11 cellular contexts compared by ENCODE assay signal in genomic region chr12:57603323-57603722, GRCh38. TPM values are rescaled to one million over a fixed set of nuclear protein-coding genes. Genes with fewer than 3 reads are reported as not detected.
DNase-seq lines count a peak whose midpoint lies in the region; ATAC-seq and TF ChIP-seq lines count a peak whose summit lies in the region.
"Had no signal": no experiment of that assay in that cellular context is flagged by ENCODE, and none has a peak within 500 bp of the region (broad histone marks: within the 10 kb centered on the region; RNA-seq: fewer than 3 reads in every experiment).

No MANE protein-coding gene starts in this region.

- DNase-seq in activated naive CD4-positive, alpha-beta T cell (lab: John Stamatoyannopoulos, UW), result no peak
- DNase-seq in activated naive CD8-positive, alpha-beta T cell treated with anti-CD3 and anti-CD28 coated beads, Interleukin-2, amount 50 U/mL, for 24 hours, result no peak
- DNase-seq in transverse colon (no peak), COLO829 (ENCODE audit: low spot score) (no peak), medulla oblongata (ENCODE audit: extremely low spot score) (no peak)
- DNase-seq: NCI-H510A; stimulated activated CD4-positive, alpha-beta T cell treated with anti-CD3 and anti-CD28 coated beads, Interleukin-1b, Interleukin-23, amount 100 ng/mL, for 48 hours had no signal

- H3K27ac Mint-ChIP-seq in activated naive CD4-positive, alpha-beta T cell treated with anti-CD3 and anti-CD28 coated beads, Interleukin-2, amount 50 U/mL, for 24 hours, result peak overlapping the region; percentile 88
- H3K27ac Mint-ChIP-seq in activated naive CD8-positive, alpha-beta T cell treated with anti-CD3 and anti-CD28 coated beads, Interleukin-2, amount 50 U/mL, for 24 hours, result peak overlapping the region; percentile 64

- WGBS in transverse colon (ENCODE audit: low coverage in 1 of 2), 2 donors, result 61 to 80% methylated on average over 2 of the region's 2 CpGs

- TF ChIP-seq CTCF in transverse colon (IDR thresholded peaks at IDR 0.05), result no peak

- no peak for TF ChIP-seq EP300 in transverse colon (IDR thresholded peaks at IDR 0.05; ENCODE audit: low read depth)

- H3K4me1 ChIP-seq in muscle layer of duodenum (ENCODE audit: control insufficient read depth in 1 of 2, insufficient read depth in 2 of 2, low read length in 2 of 2) (peaks cover 9 to 28% of the 10 kb centered on the region in 2 donors), transverse colon (peaks cover 0 to 24% (median 12%) of the 10 kb centered on the region in 4 donors)

- H3K27me3 ChIP-seq in muscle layer of duodenum (ENCODE audit: low read depth, low read length) (no peaks in the 10 kb centered on the region), transverse colon (peaks cover 19% of the 10 kb centered on the region)

- no peaks in the 10 kb centered on the region for H3K9me3 Mint-ChIP-seq in activated naive CD4-positive, alpha-beta T cell treated with anti-CD3 and anti-CD28 coated beads, Interleukin-2, amount 50 U/mL, for 24 hours
- H3K9me3 Mint-ChIP-seq in activated naive CD8-positive, alpha-beta T cell treated with anti-CD3 and anti-CD28 coated beads, Interleukin-2, amount 50 U/mL, for 24 hours, result no peaks in the 10 kb centered on the region

- peak overlapping the region; percentile 85 for H3K4me3 Mint-ChIP-seq in activated naive CD4-positive, alpha-beta T cell treated with anti-CD3 and anti-CD28 coated beads, Interleukin-2, amount 50 U/mL, for 24 hours
- peak overlapping the region; percentile 80 for H3K4me3 Mint-ChIP-seq in activated naive CD8-positive, alpha-beta T cell treated with anti-CD3 and anti-CD28 coated beads, Interleukin-2, amount 50 U/mL, for 24 hours

- no peaks in the 10 kb centered on the region for H3K27me3 Mint-ChIP-seq in activated naive CD4-positive, alpha-beta T cell treated with anti-CD3 and anti-CD28 coated beads, Interleukin-2, amount 50 U/mL, for 24 hours
- no peaks in the 10 kb centered on the region for H3K27me3 Mint-ChIP-seq in activated naive CD8-positive, alpha-beta T cell treated with anti-CD3 and anti-CD28 coated beads, Interleukin-2, amount 50 U/mL, for 24 hours

- H3K9me3 ChIP-seq in muscle layer of duodenum (ENCODE audit: control insufficient read depth in 1 of 2, low read length in 2 of 2) (no peaks in the 10 kb centered on the region), transverse colon (no peaks in the 10 kb centered on the region)

- H3K36me3 ChIP-seq in muscle layer of duodenum (ENCODE audit: control insufficient read depth in 1 of 2, insufficient read depth in 2 of 2, low read length in 2 of 2) (peaks cover 38 to 57% of the 10 kb centered on the region in 2 donors), transverse colon (peaks cover 0 to 28% (median 12%) of the 10 kb centered on the region in 4 donors)

- H3K27ac ChIP-seq in muscle layer of duodenum (ENCODE audit: low read length), result peak overlapping the region; percentile 34
- peak overlapping the region; percentile 81 to 95 (median 90) for H3K27ac ChIP-seq in transverse colon

- H3K4me1 Mint-ChIP-seq in activated naive CD4-positive, alpha-beta T cell treated with anti-CD3 and anti-CD28 coated beads, Interleukin-2, amount 50 U/mL, for 24 hours, result peaks cover 31% of the 10 kb centered on the region
- peaks cover 21% of the 10 kb centered on the region for H3K4me1 Mint-ChIP-seq in activated naive CD8-positive, alpha-beta T cell treated with anti-CD3 and anti-CD28 coated beads, Interleukin-2, amount 50 U/mL, for 24 hours

- peaks cover 9% of the 10 kb centered on the region for H3K36me3 Mint-ChIP-seq in activated naive CD4-positive, alpha-beta T cell treated with anti-CD3 and anti-CD28 coated beads, Interleukin-2, amount 50 U/mL, for 24 hours
- H3K36me3 Mint-ChIP-seq in activated naive CD8-positive, alpha-beta T cell treated with anti-CD3 and anti-CD28 coated beads, Interleukin-2, amount 50 U/mL, for 24 hours (ENCODE audit: low read depth), result peaks cover 5% of the 10 kb centered on the region

- no peak for TF ChIP-seq POLR2A in transverse colon (IDR thresholded peaks at IDR 0.05)

- in situ Hi-C loops in transverse colon (cut with MboI; ENCODE audit: low pct_ligation_motif_present in 1 of 4, low pct_unique_long_range_greater_than_20kb in 1 of 4, low sequenced_read_pairs in 3 of 4), result no loop called here

- peak overlapping the region in 1 of 2 donors; percentile 86 for H3K4me3 ChIP-seq in muscle layer of duodenum (ENCODE audit: low read depth in 1 of 2, low read length in 2 of 2)
- H3K4me3 ChIP-seq in transverse colon, result no peak overlapping the region

- no peak for ATAC-seq in activated naive CD8-positive, alpha-beta T cell treated with anti-CD3 and anti-CD28 coated beads, Interleukin-2, amount 50 U/mL, for 24 hours
- no peak for ATAC-seq in GM18517 (IDR thresholded peaks at IDR 0.05; ENCODE audit: unreplicated experiment)

- intact Hi-C loops in transverse colon (cut with DNase I; ENCODE audit: low total_unique reads), result no loop called here

RNA-seq across cellular contexts. Expression of gene DTX3, which starts 1.3 kb away (rescaled TPM):
- 10 to 100 TPM in 1 of 4 donors, 1 to 10 TPM in 3; 8.0 to 10.9 (median 9.6) TPM for total RNA-seq in transverse colon

RNA-seq across cellular contexts. Expression of gene ARHGEF25, which starts 7.9 kb away (rescaled TPM):
- 10 to 100 TPM in 3 of 4 donors, 1 to 10 TPM in 1; 6.6 to 35.9 (median 15.3) TPM for total RNA-seq in transverse colon

RNA-seq across cellular contexts. Expression of gene PIP4K2C, which starts 12.3 kb away (rescaled TPM):
- total RNA-seq in transverse colon, result 100 to 1,000 TPM in 1 of 4 donors, 10 to 100 TPM in 3; 38.4 to 308 (median 45.8) TPM

RNA-seq across cellular contexts. Expression of gene B4GALNT1, which starts 29.7 kb away (rescaled TPM):
- 1 to 10 TPM in 2 of 4 donors, under 1 TPM in 1, not detected in 1; 0.68 to 6.4 (median 2.1) TPM for total RNA-seq in transverse colon
- total RNA-seq: lung microvascular endothelial cell had no signal

RNA-seq across cellular contexts. Expression of gene KIF5A, which starts 53.5 kb away (rescaled TPM):
- total RNA-seq in transverse colon, result 1 to 10 TPM; 1.3 to 6.2 (median 1.6) TPM
